ENCODE assay signal across 8 cellular contexts in genomic region chr7:42691030-42691639, GRCh38.
DNase-seq lines count a peak whose midpoint lies in the region; ATAC-seq and TF ChIP-seq lines count a peak whose summit lies in the region.

No MANE protein-coding gene starts in this region.

- H3K4me1 ChIP-seq in heart right ventricle (peaks cover 0 to 16% (median 0%) of the 10 kb centered on the region in 9 donors), stomach smooth muscle (ENCODE audit: control insufficient read depth, insufficient read depth, low read length) (peaks cover 37% of the 10 kb centered on the region)

- intact Hi-C loops in Right ventricle myocardium inferior (cut with DNase I) (loop anchor here (10.0 kb wide), 1 partner anchor 716 kb away; no protein-coding TSS in a partner anchor), cardiac septum (cut with DNase I) (loop anchor here (5.0 kb wide), 1 partner anchor 714 kb away; no protein-coding TSS in a partner anchor), heart right ventricle (cut with DNase I) (loop anchor here in 6 of 10 donors (10.0 kb wide), 4 partner anchors 696 to 746 kb away; no protein-coding TSS in a partner anchor)

- WGBS in heart right ventricle, 2 donors = 58 to 63% methylated on average over 8 of the region's 8 CpGs

- H3K36me3 ChIP-seq in heart right ventricle (no peaks in the 10 kb centered on the region), stomach smooth muscle (ENCODE audit: control insufficient read depth in 2 of 2, insufficient read depth in 2 of 2, low read length in 2 of 2) (no peaks in the 10 kb centered on the region)

- H3K9me3 ChIP-seq in heart right ventricle = peaks cover 0 to 8% (median 0%) of the 10 kb centered on the region in 11 donors
- no peaks in the 10 kb centered on the region for H3K9me3 ChIP-seq in stomach smooth muscle (ENCODE audit: control insufficient read depth in 2 of 2, low read length in 2 of 2)

- H3K4me3 ChIP-seq in heart right ventricle = no peak overlapping the region
- H3K4me3 ChIP-seq in stomach smooth muscle (ENCODE audit: low read length in 2 of 2) = no peak overlapping the region

- peaks cover 0 to 5% (median 0%) of the 10 kb centered on the region in 7 donors for H3K27me3 ChIP-seq in heart right ventricle
- no peaks in the 10 kb centered on the region for H3K27me3 ChIP-seq in stomach smooth muscle (ENCODE audit: control insufficient read depth in 1 of 2, insufficient read depth in 2 of 2, low read length in 2 of 2)

- DNase-seq in Right ventricle myocardium inferior (ENCODE audit: missing footprints) (no peak), cardiac septum (ENCODE audit: low spot score) (no peak), SK-N-DZ (ENCODE audit: low spot score) (peak; percentile 34), heart right ventricle (no peak), GM20000 (ENCODE audit: low spot score) (no peak)

- no peak overlapping the region for H3K9ac ChIP-seq in stomach smooth muscle (ENCODE audit: low read length in 2 of 2)

- ATAC-seq in Right ventricle myocardium inferior = peak; percentile 45
- peak in 7 of 8 donors; percentile 14 to 71 (median 41) for ATAC-seq in heart right ventricle
- no peak for ATAC-seq in GM18511 (IDR thresholded peaks at IDR 0.05; ENCODE audit: unreplicated experiment)
- no peak for ATAC-seq in GM21423 (IDR thresholded peaks at IDR 0.05; ENCODE audit: unreplicated experiment)

- no peak overlapping the region for H3K27ac ChIP-seq in heart right ventricle
- H3K27ac ChIP-seq in stomach smooth muscle (ENCODE audit: low read length) = peak overlapping the region; percentile 50

- TF ChIP-seq CTCF in heart right ventricle (IDR thresholded peaks at IDR 0.05) (peak in 8 of 9 donors; percentile 9 to 52 (median 43)), GM20000 (IDR thresholded peaks at IDR 0.05; ENCODE audit: extremely low read depth, missing control alignments) (no peak)

Comparison
In these comparisons a context has a peak if more than half of its experiments do, and no peak if none do; other contexts are left out.
1. ATAC-seq: peak in Right ventricle myocardium inferior (single experiment) and heart right ventricle (7 of 8); none in GM18511 (single experiment) and GM21423 (single experiment).